Comparison of ENCODE assay signal across 16 cellular contexts in the genomic region with DNA sequence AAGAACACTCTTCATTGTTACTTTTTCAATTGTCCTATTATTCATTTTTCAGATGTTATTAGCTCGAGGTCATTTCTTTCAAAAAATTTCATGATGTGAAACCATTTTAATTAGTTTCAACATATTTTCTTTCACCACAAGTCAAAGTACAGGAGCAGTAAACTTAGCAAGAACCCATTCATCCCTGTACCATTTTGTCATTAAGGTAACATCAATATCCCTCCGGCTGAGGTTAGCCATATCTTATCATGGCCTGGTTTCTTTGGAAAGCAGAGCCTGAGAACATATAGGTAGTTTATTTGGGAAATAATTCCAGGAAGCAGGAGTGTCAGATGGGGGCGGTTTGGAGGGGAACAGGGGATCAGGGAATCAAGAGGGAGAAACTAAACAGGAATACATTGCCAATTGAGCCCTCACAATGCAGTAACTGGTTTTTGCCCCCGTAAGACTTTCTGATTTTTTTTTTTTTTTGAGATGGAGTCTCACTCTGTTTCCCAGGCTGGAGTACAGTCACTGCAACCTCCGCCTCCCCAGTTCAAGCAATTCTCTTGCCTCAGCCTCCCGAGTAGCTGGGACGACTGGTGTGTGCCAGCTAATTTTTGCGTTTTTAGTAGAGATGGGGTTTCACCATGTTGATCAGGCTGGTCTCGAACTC.
DNase-seq lines count a peak whose midpoint lies in the region; ATAC-seq and TF ChIP-seq lines count a peak whose summit lies in the region.
"Had no signal": no experiment of that assay in that cellular context is flagged by ENCODE, and none has a peak within 500 bp of the region (broad histone marks: within the 10 kb centered on the region; RNA-seq: fewer than 3 reads in every experiment).

No MANE protein-coding gene starts in this region.

- H3K4me3 Mint-ChIP-seq in activated CD4-positive, alpha-beta T cell treated with anti-CD3 and anti-CD28 coated beads, Interleukin-2, amount 10 ng/mL, durations not matched to agents 7 days and 5 days: peak overlapping the region; percentile 19
- H3K4me3 Mint-ChIP-seq in CD4-positive, alpha-beta memory T cell: peak overlapping the region; percentile 41 to 82 (median 74)
- H3K4me3 Mint-ChIP-seq in T-helper 17 cell: peak overlapping the region; percentile 74
- H3K4me3 Mint-ChIP-seq: activated B cell treated with CpG ODN at 0.5 μM for 24 hours, brain had no signal

- no peak overlapping the region for H3K4me3 ChIP-seq in CD4-positive, alpha-beta memory T cell (ENCODE audit: low read length in 2 of 2)
- no peak overlapping the region for H3K4me3 ChIP-seq in suprapubic skin
- H3K4me3 ChIP-seq: thoracic aorta had no signal

- intact Hi-C loops in CD4-positive, alpha-beta memory T cell (cut with micrococcal nuclease): loop anchor here (2.0 kb wide), 2 partner anchors 84 to 316 kb away; a partner anchor contains a TSS

- peak overlapping the region; percentile 89 for H3K27ac Mint-ChIP-seq in activated CD4-positive, alpha-beta T cell treated with anti-CD3 and anti-CD28 coated beads, Interleukin-2, amount 10 ng/mL, durations not matched to agents 7 days and 5 days
- H3K27ac Mint-ChIP-seq in CD4-positive, alpha-beta memory T cell: peak overlapping the region; percentile 49 to 93 (median 88)
- H3K27ac Mint-ChIP-seq in T-helper 17 cell: peak overlapping the region; percentile 74
- H3K27ac Mint-ChIP-seq: activated B cell treated with CpG ODN at 0.5 μM for 24 hours had no signal

- no peak for TF ChIP-seq POLR2A in suprapubic skin (IDR thresholded peaks at IDR 0.05)

- peaks cover 16% of the 10 kb centered on the region for H3K4me1 Mint-ChIP-seq in activated CD4-positive, alpha-beta T cell treated with anti-CD3 and anti-CD28 coated beads, Interleukin-2, amount 10 ng/mL, durations not matched to agents 7 days and 5 days
- peaks cover 12 to 30% (median 25%) of the 10 kb centered on the region in 4 donors for H3K4me1 Mint-ChIP-seq in CD4-positive, alpha-beta memory T cell
- peaks cover 20% of the 10 kb centered on the region for H3K4me1 Mint-ChIP-seq in T-helper 17 cell
- H3K4me1 Mint-ChIP-seq: activated B cell treated with CpG ODN at 0.5 μM for 24 hours, naive B cell had no signal

- H3K9me3 ChIP-seq in CD4-positive, alpha-beta memory T cell (ENCODE audit: control insufficient read depth in 1 of 2, low read length in 2 of 2): no peaks in the 10 kb centered on the region
- H3K9me3 ChIP-seq in T-helper 17 cell (ENCODE audit: control insufficient read depth, low read length, poor library complexity, severe bottlenecking): no peaks in the 10 kb centered on the region
- H3K9me3 ChIP-seq in suprapubic skin: no peaks in the 10 kb centered on the region
- H3K9me3 ChIP-seq: thoracic aorta had no signal

- no peak overlapping the region for H3K27ac ChIP-seq in CD4-positive, alpha-beta memory T cell (ENCODE audit: low read depth, low read length)
- H3K27ac ChIP-seq in suprapubic skin: no peak overlapping the region
- H3K27ac ChIP-seq: thoracic aorta had no signal

- no peak for DNase-seq in activated CD4-positive, alpha-beta T cell treated with anti-CD3 and anti-CD28 coated beads, Interleukin-2, amount 10 ng/mL, durations not matched to agents 7 days and 5 days
- no peak for DNase-seq in activated CD4-positive, alpha-beta T cell treated with anti-CD3 and anti-CD28 coated beads, Interleukin-2, amount 50 U/mL, for 4 hours
- DNase-seq in CD4-positive, alpha-beta memory T cell: no peak
- DNase-seq in T-helper 17 cell: no peak
- DNase-seq in foreskin melanocyte: peak; percentile 17
- DNase-seq in suprapubic skin (ENCODE audit: low spot score in 2 of 2): no peak
- no peak for DNase-seq in HUDEP-2 (lab: John Stamatoyannopoulos, UW; ENCODE audit: unreplicated experiment in 76 of 76)
- DNase-seq in ureter (ENCODE audit: low spot score): no peak
- DNase-seq: activated B cell treated with CpG ODN at 0.5 μM for 24 hours, GF-D8, naive B cell, NCI-H1694, NCI-H446 had no signal

- TF ChIP-seq EP300 in suprapubic skin (IDR thresholded peaks at IDR 0.05): no peak

- peaks cover 5% of the 10 kb centered on the region for H3K36me3 Mint-ChIP-seq in activated CD4-positive, alpha-beta T cell treated with anti-CD3 and anti-CD28 coated beads, Interleukin-2, amount 10 ng/mL, durations not matched to agents 7 days and 5 days (ENCODE audit: low read depth)
- H3K36me3 Mint-ChIP-seq in CD4-positive, alpha-beta memory T cell: no peaks in the 10 kb centered on the region
- H3K36me3 Mint-ChIP-seq in T-helper 17 cell (ENCODE audit: low read depth): no peaks in the 10 kb centered on the region
- H3K36me3 Mint-ChIP-seq: brain, naive B cell had no signal

- H3K27me3 ChIP-seq in CD4-positive, alpha-beta memory T cell (ENCODE audit: insufficient read depth, low read length): no peaks in the 10 kb centered on the region
- no peaks in the 10 kb centered on the region for H3K27me3 ChIP-seq in suprapubic skin

- TF ChIP-seq CTCF in suprapubic skin (IDR thresholded peaks at IDR 0.05): no peak

- no peak for ATAC-seq in T-helper 17 cell
- ATAC-seq: left lobe of liver had no signal

- H3K4me1 ChIP-seq in CD4-positive, alpha-beta memory T cell (ENCODE audit: insufficient read depth, low read length): peaks cover 27% of the 10 kb centered on the region
- H3K4me1 ChIP-seq in suprapubic skin: no peaks in the 10 kb centered on the region

- no peaks in the 10 kb centered on the region for H3K36me3 ChIP-seq in CD4-positive, alpha-beta memory T cell (ENCODE audit: insufficient read depth, low read length)
- H3K36me3 ChIP-seq in suprapubic skin: no peaks in the 10 kb centered on the region
- H3K36me3 ChIP-seq: thoracic aorta had no signal

- 91% methylated on average over 9 of the region's 9 CpGs for WGBS in suprapubic skin

- POLR2A ChIA-PET in activated CD4-positive, alpha-beta T cell treated with anti-CD3 and anti-CD28 coated beads, Interleukin-2, amount 10 ng/mL, durations not matched to agents 7 days and 5 days (lab: Charles Lee): interaction anchor here (0.7 kb wide), 1 partner anchor 321 kb away, joined by 9 read pairs; no protein-coding TSS in a partner anchor
- POLR2A ChIA-PET in CD4-positive, alpha-beta memory T cell (lab: Charles Lee; ENCODE audit: partially characterized antibody): interaction anchor here (1.2 to 1.5 kb wide), 2 partner anchors 84 kb away, joined by 3 to 4 read pairs; a partner anchor contains a TSS

- CTCF ChIA-PET in activated CD4-positive, alpha-beta T cell treated with anti-CD3 and anti-CD28 coated beads, Interleukin-2, amount 10 ng/mL, durations not matched to agents 7 days and 5 days (lab: Charles Lee): no interaction called here
- CTCF ChIA-PET in CD4-positive, alpha-beta memory T cell (lab: Charles Lee; ENCODE audit: partially characterized antibody): interaction anchor here (1.0 kb wide), 1 partner anchor 31 kb away, joined by 3 read pairs; no protein-coding TSS in a partner anchor

- peaks cover 11% of the 10 kb centered on the region for H3K9me3 Mint-ChIP-seq in activated CD4-positive, alpha-beta T cell treated with anti-CD3 and anti-CD28 coated beads, Interleukin-2, amount 10 ng/mL, durations not matched to agents 7 days and 5 days
- peaks cover 0 to 2% (median 0%) of the 10 kb centered on the region in 8 donors for H3K9me3 Mint-ChIP-seq in CD4-positive, alpha-beta memory T cell
- H3K9me3 Mint-ChIP-seq: activated B cell treated with CpG ODN at 0.5 μM for 24 hours, naive B cell had no signal

- no peaks in the 10 kb centered on the region for H3K27me3 Mint-ChIP-seq in activated CD4-positive, alpha-beta T cell treated with anti-CD3 and anti-CD28 coated beads, Interleukin-2, amount 10 ng/mL, durations not matched to agents 7 days and 5 days
- H3K27me3 Mint-ChIP-seq in CD4-positive, alpha-beta memory T cell: no peaks in the 10 kb centered on the region
- H3K27me3 Mint-ChIP-seq in T-helper 17 cell: peaks cover 6% of the 10 kb centered on the region

Comparison
In these comparisons a context has a peak if more than half of its experiments do, and no peak if none do; other contexts are left out.
1. H3K4me3 Mint-ChIP-seq: peak in every context shown above with its lines; median percentile 74 in T-helper 17 cell; 74 in CD4-positive, alpha-beta memory T cell; 19 in activated CD4-positive, alpha-beta T cell treated with anti-CD3 and anti-CD28 coated beads, Interleukin-2, amount 10 ng/mL, durations not matched to agents 7 days and 5 days.